19 cellular contexts compared by ENCODE assay signal in the genomic region with DNA sequence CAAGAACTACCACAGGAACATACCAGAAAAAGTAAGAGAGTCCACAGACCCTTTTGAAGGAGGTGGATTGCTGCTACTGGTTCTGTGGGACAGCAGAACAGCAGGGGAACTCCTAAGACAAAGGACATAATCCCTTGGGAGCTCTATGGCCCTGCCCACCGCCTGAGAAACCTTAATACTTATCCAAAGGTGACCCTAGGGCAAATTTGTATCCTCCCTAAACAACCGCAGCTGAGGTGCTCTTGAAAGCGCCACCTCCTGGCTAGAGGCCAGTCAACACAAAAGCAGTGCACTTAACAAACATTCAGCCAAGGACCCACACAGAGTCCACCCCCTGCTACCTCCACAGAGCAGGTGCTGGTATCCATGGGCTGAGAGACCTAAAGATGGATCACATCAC.
DNase-seq lines count a peak whose midpoint lies in the region; ATAC-seq, FAIRE-seq and TF ChIP-seq lines count a peak whose summit lies in the region.
"Had no signal": no experiment of that assay in that cellular context is flagged by ENCODE, and none has a peak within 500 bp of the region (broad histone marks: within the 10 kb centered on the region; RNA-seq: fewer than 3 reads in every experiment).

No MANE protein-coding gene starts in this region.

- H3K9me3 ChIP-seq in Loucy (ENCODE audit: insufficient read depth, low read depth, low read length) (no peaks in the 10 kb centered on the region), WERI-Rb-1 (ENCODE audit: severe bottlenecking) (peaks cover 3% of the 10 kb centered on the region), aorta (ENCODE audit: control insufficient read depth, low read length) (no peaks in the 10 kb centered on the region)
- H3K9me3 ChIP-seq: right atrium auricular region had no signal

- no peaks in the 10 kb centered on the region for H4K20me1 ChIP-seq in Loucy (ENCODE audit: insufficient read depth, low read length, poor library complexity, severe bottlenecking)

- DNase-seq in DMS53 treated with DMSO at 0.1 percent for 48 hours (lab: John Stamatoyannopoulos, UW; ENCODE audit: unreplicated experiment) (peak; percentile 48), WERI-Rb-1 (peak; percentile 75), urothelium cell line (ENCODE audit: low spot score) (no peak), caudate nucleus (lab: John Stamatoyannopoulos, UW) (no peak), aorta (no peak)
- DNase-seq in activated CD4-positive, alpha-beta T cell treated with anti-CD3 and anti-CD28 coated beads, Interleukin-2, amount 50 U/mL, for 1 hour, result no peak
- DNase-seq: activated CD4-positive, alpha-beta T cell treated with anti-CD3 and anti-CD28 coated beads, Interleukin-2, amount 10 ng/mL, durations not matched to agents 24 days and 14 days; activated T-cell treated with anti-CD3 and anti-CD28 coated beads, Interleukin-2, amount 50 U/mL, for 24 hours; glutamatergic neuron; NCI-H146; NCI-H524 treated with DMSO at 0.1 percent for 48 hours; Right ventricle myocardium superior; T1000 had no signal

- no peak overlapping the region for H3K9ac ChIP-seq in Loucy (ENCODE audit: low read depth, low read length, poor library complexity, severe bottlenecking)

- H3K79me2 ChIP-seq in Loucy (ENCODE audit: insufficient read depth, low read length), result no peaks in the 10 kb centered on the region

- no peak for FAIRE-seq in urothelium cell line (lab: Jason Lieb, UNC)
- FAIRE-seq: D721Med, K562 had no signal

- H3K27ac ChIP-seq in WERI-Rb-1, result no peak overlapping the region
- H3K27ac ChIP-seq in caudate nucleus (ENCODE audit: low read depth, low read length), result no peak overlapping the region
- no peak overlapping the region for H3K27ac ChIP-seq in aorta (ENCODE audit: low read depth in 1 of 2, low read length in 2 of 2)
- H3K27ac ChIP-seq: right atrium auricular region had no signal

- intact Hi-C loops in aorta (cut with DNase I), result no loop called here

- ATAC-seq in GM18867 (IDR thresholded peaks at IDR 0.05; ENCODE audit: unreplicated experiment), result peak; percentile 61
- no peak for ATAC-seq in aorta (ENCODE audit: low FRiP score)
- ATAC-seq: esophagus mucosa, K562 had no signal

- no peak overlapping the region for H3K4me2 ChIP-seq in Loucy (ENCODE audit: low read depth, low read length, poor library complexity, severe bottlenecking)

- H3K4me3 ChIP-seq in Loucy (ENCODE audit: low read length, poor library complexity, severe bottlenecking) (no peak overlapping the region), WERI-Rb-1 (ENCODE audit: low read depth, low read length) (no peak overlapping the region), aorta (ENCODE audit: low read length in 2 of 2) (no peak overlapping the region)
- H3K4me3 ChIP-seq: K562, right atrium auricular region had no signal

- H3K36me3 ChIP-seq in Loucy (ENCODE audit: insufficient read depth, low read length) (no peaks in the 10 kb centered on the region), WERI-Rb-1 (no peaks in the 10 kb centered on the region), aorta (ENCODE audit: control insufficient read depth in 1 of 2, insufficient read depth in 2 of 2, low read length in 1 of 2) (no peaks in the 10 kb centered on the region)
- H3K36me3 ChIP-seq: right atrium auricular region had no signal

- 87 to 88% methylated on average over 3 of the region's 3 CpGs for WGBS in aorta, 2 donors

- H3K9me2 ChIP-seq in Loucy (replicated peaks; ENCODE audit: low read depth, low read length), result no peaks in the 10 kb centered on the region

- H3K27me3 ChIP-seq in Loucy (ENCODE audit: insufficient read depth, low read length, poor library complexity, severe bottlenecking) (no peaks in the 10 kb centered on the region), WERI-Rb-1 (ENCODE audit: insufficient read depth, low read depth, severe bottlenecking) (no peaks in the 10 kb centered on the region), aorta (ENCODE audit: control insufficient read depth in 1 of 2, insufficient read depth in 2 of 2, low read length in 1 of 2) (no peaks in the 10 kb centered on the region)
- H3K27me3 ChIP-seq: right atrium auricular region had no signal

- TF ChIP-seq CTCF in Loucy (conservative IDR thresholded peaks at IDR 0.05; ENCODE audit: low read length), result peak; percentile 23
- TF ChIP-seq CTCF in WERI-Rb-1 (IDR thresholded peaks at IDR 0.05; ENCODE audit: low read depth, low read length), result peak; percentile 53; the same call in 1 of the 2 replicates

- no peaks in the 10 kb centered on the region for H3F3A ChIP-seq in Loucy (ENCODE audit: low read depth)

- no peak overlapping the region for H2AFZ ChIP-seq in Loucy (ENCODE audit: low read length)

- H3K4me1 ChIP-seq in Loucy (ENCODE audit: insufficient read depth, low read length, poor library complexity, severe bottlenecking) (no peaks in the 10 kb centered on the region), aorta (ENCODE audit: control insufficient read depth in 1 of 2, insufficient read depth in 2 of 2, low read length in 2 of 2) (no peaks in the 10 kb centered on the region)
- H3K4me1 ChIP-seq: right atrium auricular region had no signal

Comparison
In these comparisons a context has a peak if more than half of its experiments do, and no peak if none do; other contexts are left out.
1. DNase-seq: peak in DMS53 treated with DMSO at 0.1 percent for 48 hours (single experiment) and WERI-Rb-1 (single experiment); none in urothelium cell line (single experiment), caudate nucleus (0 of 61), activated CD4-positive, alpha-beta T cell treated with anti-CD3 and anti-CD28 coated beads, Interleukin-2, amount 50 U/mL, for 1 hour (single experiment) and aorta (0 of 2).